Comparison of ENCODE assay signal across 1 cellular context in the genomic region with DNA sequence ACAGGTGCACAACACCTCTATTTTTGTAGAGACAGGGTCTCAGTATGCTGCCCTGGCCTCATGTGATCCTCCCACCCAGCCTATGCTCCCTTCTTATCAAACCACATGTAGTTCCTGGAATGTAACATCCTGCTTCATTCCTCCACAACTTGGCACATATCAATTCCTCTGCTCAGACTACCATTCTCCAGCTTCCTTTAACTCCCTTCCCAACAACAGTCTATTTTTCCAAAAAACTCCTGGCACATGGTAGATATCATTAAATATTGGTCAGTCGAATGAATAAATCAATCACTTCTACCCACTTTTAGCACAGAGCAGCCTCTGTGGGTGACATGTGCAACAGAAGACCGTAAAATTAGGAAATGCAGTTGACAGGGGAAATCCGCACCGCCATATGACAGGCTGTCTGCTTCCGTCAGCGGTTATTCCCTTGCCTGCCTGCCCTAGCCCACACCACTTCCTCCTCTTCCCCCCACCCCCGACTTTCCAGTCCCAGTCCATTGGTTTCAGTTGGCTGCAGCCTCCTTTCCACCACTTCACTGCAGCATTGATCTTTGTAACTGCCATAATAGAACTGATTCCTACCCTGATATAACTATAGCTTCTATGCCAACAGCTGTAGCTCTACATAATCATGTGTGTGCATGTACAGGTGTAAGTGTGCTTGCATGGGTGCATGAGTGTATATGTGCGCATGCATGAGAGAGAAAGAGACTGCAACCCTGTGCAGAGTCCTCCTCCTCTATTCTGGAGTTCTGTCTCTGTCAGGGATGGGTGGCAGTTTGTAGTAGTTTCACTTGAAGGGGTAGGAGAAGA.
TF ChIP-seq lines count a peak whose summit lies in the region.

No MANE protein-coding gene starts in this region.

TF ChIP-seq in HepG2, 621 proteins besides CTCF, POLR2A, EP300 and RAD21 (continues in another document):
- 0 out of 2 replicates have a peak, but pooled peaks have one; percentile 66 for TF ChIP-seq SIN3A (IDR thresholded peaks at IDR 0.05; ENCODE audit: borderline replicate concordance, low read depth, low read length)
- TF ChIP-seq, protein P1, sequence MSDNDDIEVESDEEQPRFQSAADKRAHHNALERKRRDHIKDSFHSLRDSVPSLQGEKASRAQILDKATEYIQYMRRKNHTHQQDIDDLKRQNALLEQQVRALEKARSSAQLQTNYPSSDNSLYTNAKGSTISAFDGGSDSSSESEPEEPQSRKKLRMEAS (IDR thresholded peaks at IDR 0.05), result peak; percentile 32; the same call in 1 of the 2 replicates
- no peak for TF ChIP-seq BORCS8-MEF2B (CRISPR knock-in tag; IDR thresholded peaks at IDR 0.05)
- TF ChIP-seq TBL1XR1 (IDR thresholded peaks at IDR 0.05; ENCODE audit: borderline replicate concordance, low read length, partially characterized antibody), result no peak
- no peak for TF ChIP-seq ZNF530 (CRISPR knock-in tag; IDR thresholded peaks at IDR 0.05; ENCODE audit: low read depth)
- TF ChIP-seq ZNF850 (CRISPR knock-in tag; conservative IDR thresholded peaks at IDR 0.05), result no peak
- no peak for TF ChIP-seq CREM (IDR thresholded peaks at IDR 0.05)
- TF ChIP-seq CREM (CRISPR knock-in tag; IDR thresholded peaks at IDR 0.05), result no peak
- no peak for TF ChIP-seq ZNF747 (CRISPR knock-in tag; IDR thresholded peaks at IDR 0.05; ENCODE audit: borderline replicate concordance)
- TF ChIP-seq MAFK (conservative IDR thresholded peaks at IDR 0.05 in 1 of 2, IDR thresholded peaks at IDR 0.05 in 1 of 2; ENCODE audit: low read length in 2 of 2), result peak in 1 of 2 experiments; percentile 28; a peak in 1 of 4 replicates
- TF ChIP-seq DPF2 (CRISPR knock-in tag; IDR thresholded peaks at IDR 0.05; ENCODE audit: borderline replicate concordance, low read depth), result no peak
- no peak for TF ChIP-seq TAF1 (CRISPR knock-in tag; IDR thresholded peaks at IDR 0.05)
- TF ChIP-seq, protein P2, sequence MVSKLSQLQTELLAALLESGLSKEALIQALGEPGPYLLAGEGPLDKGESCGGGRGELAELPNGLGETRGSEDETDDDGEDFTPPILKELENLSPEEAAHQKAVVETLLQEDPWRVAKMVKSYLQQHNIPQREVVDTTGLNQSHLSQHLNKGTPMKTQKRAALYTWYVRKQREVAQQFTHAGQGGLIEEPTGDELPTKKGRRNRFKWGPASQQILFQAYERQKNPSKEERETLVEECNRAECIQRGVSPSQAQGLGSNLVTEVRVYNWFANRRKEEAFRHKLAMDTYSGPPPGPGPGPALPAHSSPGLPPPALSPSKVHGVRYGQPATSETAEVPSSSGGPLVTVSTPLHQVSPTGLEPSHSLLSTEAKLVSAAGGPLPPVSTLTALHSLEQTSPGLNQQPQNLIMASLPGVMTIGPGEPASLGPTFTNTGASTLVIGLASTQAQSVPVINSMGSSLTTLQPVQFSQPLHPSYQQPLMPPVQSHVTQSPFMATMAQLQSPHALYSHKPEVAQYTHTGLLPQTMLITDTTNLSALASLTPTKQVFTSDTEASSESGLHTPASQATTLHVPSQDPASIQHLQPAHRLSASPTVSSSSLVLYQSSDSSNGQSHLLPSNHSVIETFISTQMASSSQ (IDR thresholded peaks at IDR 0.05; ENCODE audit: low read depth), result no peak
- TF ChIP-seq, protein P2 (CRISPR knock-in tag; IDR thresholded peaks at IDR 0.05; ENCODE audit: borderline replicate concordance), result no peak
- no peak for TF ChIP-seq ZNF549 (CRISPR knock-in tag; IDR thresholded peaks at IDR 0.05)
- TF ChIP-seq, protein P3, sequence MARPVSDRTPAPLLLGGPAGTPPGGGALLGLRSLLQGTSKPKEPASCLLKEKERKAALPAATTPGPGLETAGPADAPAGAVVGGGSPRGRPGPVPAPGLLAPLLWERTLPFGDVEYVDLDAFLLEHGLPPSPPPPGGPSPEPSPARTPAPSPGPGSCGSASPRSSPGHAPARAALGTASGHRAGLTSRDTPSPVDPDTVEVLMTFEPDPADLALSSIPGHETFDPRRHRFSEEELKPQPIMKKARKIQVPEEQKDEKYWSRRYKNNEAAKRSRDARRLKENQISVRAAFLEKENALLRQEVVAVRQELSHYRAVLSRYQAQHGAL (CRISPR knock-in tag; IDR thresholded peaks at IDR 0.05; ENCODE audit: not compliant biosample characterization), result no peak
- no peak for TF ChIP-seq SKI (IDR thresholded peaks at IDR 0.05; ENCODE audit: partially characterized antibody)
- no peak for TF ChIP-seq GABPA (IDR thresholded peaks at IDR 0.05; ENCODE audit: low read depth, low read length)
- TF ChIP-seq GABPA (CRISPR knock-in tag; IDR thresholded peaks at IDR 0.05; ENCODE audit: low read depth), result 0 out of 2 replicates have a peak, but pooled peaks have one; percentile 22
- TF ChIP-seq, protein P4, sequence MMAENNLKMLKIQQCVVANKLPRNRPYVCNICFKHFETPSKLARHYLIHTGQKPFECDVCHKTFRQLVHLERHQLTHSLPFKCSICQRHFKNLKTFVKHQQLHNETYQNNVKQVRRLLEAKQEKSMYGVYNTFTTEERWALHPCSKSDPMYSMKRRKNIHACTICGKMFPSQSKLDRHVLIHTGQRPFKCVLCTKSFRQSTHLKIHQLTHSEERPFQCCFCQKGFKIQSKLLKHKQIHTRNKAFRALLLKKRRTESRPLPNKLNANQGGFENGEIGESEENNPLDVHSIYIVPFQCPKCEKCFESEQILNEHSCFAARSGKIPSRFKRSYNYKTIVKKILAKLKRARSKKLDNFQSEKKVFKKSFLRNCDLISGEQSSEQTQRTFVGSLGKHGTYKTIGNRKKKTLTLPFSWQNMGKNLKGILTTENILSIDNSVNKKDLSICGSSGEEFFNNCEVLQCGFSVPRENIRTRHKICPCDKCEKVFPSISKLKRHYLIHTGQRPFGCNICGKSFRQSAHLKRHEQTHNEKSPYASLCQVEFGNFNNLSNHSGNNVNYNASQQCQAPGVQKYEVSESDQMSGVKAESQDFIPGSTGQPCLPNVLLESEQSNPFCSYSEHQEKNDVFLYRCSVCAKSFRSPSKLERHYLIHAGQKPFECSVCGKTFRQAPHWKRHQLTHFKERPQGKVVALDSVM (CRISPR knock-in tag; IDR thresholded peaks at IDR 0.05), result 0 out of 2 replicates have a peak, but pooled peaks have one; percentile 24
- peak; percentile 82; the same call in 1 of the 2 replicates for TF ChIP-seq ELF3 (CRISPR knock-in tag; IDR thresholded peaks at IDR 0.05)
- peak; percentile 42 for TF ChIP-seq TEAD3 (CRISPR knock-in tag; optimal IDR thresholded peaks at IDR 0.05; ENCODE audit: borderline replicate concordance)
- TF ChIP-seq MXI1 (IDR thresholded peaks at IDR 0.05; ENCODE audit: borderline replicate concordance, low read depth, low read length), result 0 out of 3 replicates have a peak, but pooled peaks have one; percentile 21
- TF ChIP-seq RAD51 (IDR thresholded peaks at IDR 0.05; ENCODE audit: borderline replicate concordance), result no peak
- TF ChIP-seq SAFB2 (CRISPR knock-in tag; IDR thresholded peaks at IDR 0.05; ENCODE audit: borderline replicate concordance, low read depth), result no peak
- TF ChIP-seq, protein P5, sequence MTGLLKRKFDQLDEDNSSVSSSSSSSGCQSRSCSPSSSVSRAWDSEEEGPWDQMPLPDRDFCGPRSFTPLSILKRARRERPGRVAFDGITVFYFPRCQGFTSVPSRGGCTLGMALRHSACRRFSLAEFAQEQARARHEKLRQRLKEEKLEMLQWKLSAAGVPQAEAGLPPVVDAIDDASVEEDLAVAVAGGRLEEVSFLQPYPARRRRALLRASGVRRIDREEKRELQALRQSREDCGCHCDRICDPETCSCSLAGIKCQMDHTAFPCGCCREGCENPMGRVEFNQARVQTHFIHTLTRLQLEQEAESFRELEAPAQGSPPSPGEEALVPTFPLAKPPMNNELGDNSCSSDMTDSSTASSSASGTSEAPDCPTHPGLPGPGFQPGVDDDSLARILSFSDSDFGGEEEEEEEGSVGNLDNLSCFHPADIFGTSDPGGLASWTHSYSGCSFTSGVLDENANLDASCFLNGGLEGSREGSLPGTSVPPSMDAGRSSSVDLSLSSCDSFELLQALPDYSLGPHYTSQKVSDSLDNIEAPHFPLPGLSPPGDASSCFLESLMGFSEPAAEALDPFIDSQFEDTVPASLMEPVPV (CRISPR knock-in tag; IDR thresholded peaks at IDR 0.05), result no peak
- no peak for TF ChIP-seq ZNF317 (CRISPR knock-in tag; IDR thresholded peaks at IDR 0.05)
- no peak for TF ChIP-seq NCOA1 (CRISPR knock-in tag; IDR thresholded peaks at IDR 0.05)
- TF ChIP-seq KDM5A (IDR thresholded peaks at IDR 0.05; ENCODE audit: borderline replicate concordance, low read length), result no peak
- TF ChIP-seq, protein P6, sequence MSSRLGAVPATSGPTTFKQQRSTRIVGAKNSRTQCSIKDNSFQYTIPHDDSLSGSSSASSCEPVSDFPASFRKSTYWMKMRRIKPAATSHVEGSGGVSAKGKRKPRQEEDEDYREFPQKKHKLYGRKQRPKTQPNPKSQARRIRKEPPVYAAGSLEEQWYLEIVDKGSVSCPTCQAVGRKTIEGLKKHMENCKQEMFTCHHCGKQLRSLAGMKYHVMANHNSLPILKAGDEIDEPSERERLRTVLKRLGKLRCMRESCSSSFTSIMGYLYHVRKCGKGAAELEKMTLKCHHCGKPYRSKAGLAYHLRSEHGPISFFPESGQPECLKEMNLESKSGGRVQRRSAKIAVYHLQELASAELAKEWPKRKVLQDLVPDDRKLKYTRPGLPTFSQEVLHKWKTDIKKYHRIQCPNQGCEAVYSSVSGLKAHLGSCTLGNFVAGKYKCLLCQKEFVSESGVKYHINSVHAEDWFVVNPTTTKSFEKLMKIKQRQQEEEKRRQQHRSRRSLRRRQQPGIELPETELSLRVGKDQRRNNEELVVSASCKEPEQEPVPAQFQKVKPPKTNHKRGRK (CRISPR knock-in tag; IDR thresholded peaks at IDR 0.05), result 0 out of 2 replicates have a peak, but pooled peaks have one; percentile 40
- no peak for TF ChIP-seq SOX5 (CRISPR knock-in tag; IDR thresholded peaks at IDR 0.05; ENCODE audit: borderline replicate concordance)
- TF ChIP-seq ZNF652 (CRISPR knock-in tag; IDR thresholded peaks at IDR 0.05; ENCODE audit: borderline replicate concordance, low read depth), result no peak
- no peak for TF ChIP-seq PCBP2 (optimal IDR thresholded peaks at IDR 0.05; ENCODE audit: low read depth, low read length, poor library complexity, severe bottlenecking)
- no peak for TF ChIP-seq LCORL (IDR thresholded peaks at IDR 0.05)
- TF ChIP-seq LCORL (CRISPR knock-in tag; IDR thresholded peaks at IDR 0.05), result peak; percentile 28; the same call in 1 of the 2 replicates
- no peak for TF ChIP-seq HES4 (CRISPR knock-in tag; IDR thresholded peaks at IDR 0.05; ENCODE audit: borderline replicate concordance)
- no peak for TF ChIP-seq ZFAT (CRISPR knock-in tag; conservative IDR thresholded peaks at IDR 0.05)
- TF ChIP-seq ZZZ3 (CRISPR knock-in tag; IDR thresholded peaks at IDR 0.05; ENCODE audit: borderline replicate concordance), result no peak
- no peak for TF ChIP-seq PHF20 (CRISPR knock-in tag; IDR thresholded peaks at IDR 0.05)
- no peak for TF ChIP-seq ZBTB20 (CRISPR knock-in tag; IDR thresholded peaks at IDR 0.05; ENCODE audit: borderline replicate concordance, low read depth)
- TF ChIP-seq ATRX (CRISPR knock-in tag; IDR thresholded peaks at IDR 0.05; ENCODE audit: borderline replicate concordance), result no peak
- TF ChIP-seq, protein P7, sequence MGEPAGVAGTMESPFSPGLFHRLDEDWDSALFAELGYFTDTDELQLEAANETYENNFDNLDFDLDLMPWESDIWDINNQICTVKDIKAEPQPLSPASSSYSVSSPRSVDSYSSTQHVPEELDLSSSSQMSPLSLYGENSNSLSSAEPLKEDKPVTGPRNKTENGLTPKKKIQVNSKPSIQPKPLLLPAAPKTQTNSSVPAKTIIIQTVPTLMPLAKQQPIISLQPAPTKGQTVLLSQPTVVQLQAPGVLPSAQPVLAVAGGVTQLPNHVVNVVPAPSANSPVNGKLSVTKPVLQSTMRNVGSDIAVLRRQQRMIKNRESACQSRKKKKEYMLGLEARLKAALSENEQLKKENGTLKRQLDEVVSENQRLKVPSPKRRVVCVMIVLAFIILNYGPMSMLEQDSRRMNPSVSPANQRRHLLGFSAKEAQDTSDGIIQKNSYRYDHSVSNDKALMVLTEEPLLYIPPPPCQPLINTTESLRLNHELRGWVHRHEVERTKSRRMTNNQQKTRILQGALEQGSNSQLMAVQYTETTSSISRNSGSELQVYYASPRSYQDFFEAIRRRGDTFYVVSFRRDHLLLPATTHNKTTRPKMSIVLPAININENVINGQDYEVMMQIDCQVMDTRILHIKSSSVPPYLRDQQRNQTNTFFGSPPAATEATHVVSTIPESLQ (CRISPR knock-in tag; conservative IDR thresholded peaks at IDR 0.05), result no peak
- TF ChIP-seq POLR2AphosphoS2 (IDR thresholded peaks at IDR 0.05; ENCODE audit: low read depth, low read length), result no peak
- no peak for TF ChIP-seq ZNF672 (CRISPR knock-in tag; IDR thresholded peaks at IDR 0.05)
- no peak for TF ChIP-seq ZNF772 (CRISPR knock-in tag; IDR thresholded peaks at IDR 0.05)
- no peak for TF ChIP-seq KDM2A (CRISPR knock-in tag; IDR thresholded peaks at IDR 0.05; ENCODE audit: borderline replicate concordance, low read depth)
- TF ChIP-seq, protein P8, sequence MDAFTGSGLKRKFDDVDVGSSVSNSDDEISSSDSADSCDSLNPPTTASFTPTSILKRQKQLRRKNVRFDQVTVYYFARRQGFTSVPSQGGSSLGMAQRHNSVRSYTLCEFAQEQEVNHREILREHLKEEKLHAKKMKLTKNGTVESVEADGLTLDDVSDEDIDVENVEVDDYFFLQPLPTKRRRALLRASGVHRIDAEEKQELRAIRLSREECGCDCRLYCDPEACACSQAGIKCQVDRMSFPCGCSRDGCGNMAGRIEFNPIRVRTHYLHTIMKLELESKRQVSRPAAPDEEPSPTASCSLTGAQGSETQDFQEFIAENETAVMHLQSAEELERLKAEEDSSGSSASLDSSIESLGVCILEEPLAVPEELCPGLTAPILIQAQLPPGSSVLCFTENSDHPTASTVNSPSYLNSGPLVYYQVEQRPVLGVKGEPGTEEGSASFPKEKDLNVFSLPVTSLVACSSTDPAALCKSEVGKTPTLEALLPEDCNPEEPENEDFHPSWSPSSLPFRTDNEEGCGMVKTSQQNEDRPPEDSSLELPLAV (CRISPR knock-in tag; conservative IDR thresholded peaks at IDR 0.05; ENCODE audit: low read depth), result no peak
